ENCODE assay signal across 1 cellular context in the genomic region with DNA sequence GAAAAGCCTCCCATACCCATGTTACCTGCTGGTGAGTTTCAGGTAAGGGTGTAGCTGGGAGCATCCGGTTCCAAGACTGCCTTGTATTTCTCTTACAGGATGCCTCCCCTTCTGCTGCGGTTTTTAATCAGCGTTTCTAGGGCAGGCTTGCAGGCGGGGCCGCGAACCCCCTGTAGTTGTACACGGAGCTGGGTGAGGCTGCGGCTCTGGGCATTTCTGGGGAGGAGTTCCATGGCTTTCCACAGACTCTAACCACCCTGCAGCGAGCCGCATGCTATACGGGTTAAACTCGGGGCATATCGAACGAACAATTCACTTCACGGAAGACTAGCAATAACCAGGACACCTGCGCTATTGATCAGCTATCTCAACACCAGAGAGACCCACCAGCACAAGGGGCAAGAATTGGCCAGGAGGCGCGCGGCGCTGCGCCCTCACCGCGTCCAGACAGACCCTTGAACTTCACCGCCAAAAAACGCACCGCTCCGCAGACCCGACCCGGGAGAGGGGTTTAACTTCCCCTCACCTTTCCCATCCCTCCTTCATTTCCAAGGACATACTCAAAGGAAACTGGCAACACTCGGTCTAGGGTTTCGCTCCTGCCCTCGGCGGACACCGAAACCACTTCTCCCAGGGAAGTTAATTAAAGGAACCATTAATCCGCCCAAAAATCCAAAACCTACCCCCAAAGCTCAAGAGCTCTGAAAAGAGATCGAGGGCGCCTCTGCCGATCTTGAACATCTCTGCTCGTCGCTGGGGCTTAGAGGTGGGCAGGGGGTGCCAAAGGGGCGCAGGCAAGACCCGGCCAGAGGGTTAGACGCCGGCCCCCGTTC.
TF ChIP-seq lines count a peak whose summit lies in the region.

No MANE protein-coding gene starts in this region.

TF ChIP-seq in IMR-90, 13 proteins besides CTCF, POLR2A, EP300 and RAD21 (continued from another document):
- no peak for TF ChIP-seq ELK1 (IDR thresholded peaks at IDR 0.05; ENCODE audit: borderline replicate concordance, low read depth, low read length)
- TF ChIP-seq FOS (IDR thresholded peaks at IDR 0.05; ENCODE audit: low read depth, low read length), result no peak
- no peak for TF ChIP-seq MAZ (IDR thresholded peaks at IDR 0.05; ENCODE audit: borderline replicate concordance, low read depth, low read length)
- TF ChIP-seq NFE2L2 (IDR thresholded peaks at IDR 0.05; ENCODE audit: low read depth, low read length), result no peak
